In the genomic region with DNA sequence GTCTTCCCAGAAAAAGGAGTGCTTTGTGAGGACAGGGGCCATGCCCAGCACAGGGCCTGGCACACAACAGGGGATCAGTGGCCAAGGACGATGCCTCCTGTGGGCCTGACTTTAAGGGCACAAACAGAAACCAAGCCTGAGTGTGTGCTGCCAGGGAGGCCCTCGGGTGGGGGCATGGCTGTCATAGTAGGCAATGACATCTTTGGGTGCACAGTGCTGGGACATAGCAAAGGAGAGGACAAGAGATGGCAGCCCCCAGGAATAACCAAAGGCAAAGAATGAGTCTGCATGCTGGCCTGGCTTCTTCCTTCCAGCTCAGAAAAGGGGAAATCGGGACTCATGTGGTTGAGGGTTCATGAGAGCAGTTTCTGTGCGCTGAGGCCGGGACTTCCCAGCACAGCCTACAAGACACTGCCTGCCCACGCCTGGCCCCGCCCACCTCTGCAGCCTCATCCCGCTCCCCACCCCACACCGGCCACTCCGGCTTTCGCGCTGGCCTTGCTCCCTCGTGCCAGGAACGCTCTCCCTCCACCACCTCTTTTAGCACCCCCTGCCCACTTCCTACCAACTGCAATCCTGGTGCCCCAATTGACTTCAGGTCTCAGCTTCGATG, we compare ENCODE assay signal across 10 cellular contexts. TPM values are rescaled to one million over a fixed set of nuclear protein-coding genes. Genes with fewer than 3 reads are reported as not detected.
DNase-seq lines count a peak whose midpoint lies in the region; ATAC-seq, FAIRE-seq and TF ChIP-seq lines count a peak whose summit lies in the region.
"Had no signal": no experiment of that assay in that cellular context is flagged by ENCODE, and none has a peak within 500 bp of the region (broad histone marks: within the 10 kb centered on the region; RNA-seq: fewer than 3 reads in every experiment).

No MANE protein-coding gene starts in this region.

- H3K4me3 ChIP-seq in heart left ventricle (no peak overlapping the region), small intestine (ENCODE audit: low read depth in 1 of 2, low read length in 2 of 2) (no peak overlapping the region)
- H3K4me3 ChIP-seq: thoracic aorta had no signal

- no peak for FAIRE-seq in small intestine (lab: Jason Lieb, UNC)

- no peaks in the 10 kb centered on the region for H3K36me3 ChIP-seq in heart left ventricle
- no peaks in the 10 kb centered on the region for H3K36me3 ChIP-seq in small intestine (ENCODE audit: control insufficient read depth in 2 of 2, insufficient read depth in 2 of 2, low read length in 2 of 2)
- H3K36me3 ChIP-seq: thoracic aorta had no signal

- TF ChIP-seq POLR2A in heart left ventricle (IDR thresholded peaks at IDR 0.05), result no peak

- H3K9me3 ChIP-seq in heart left ventricle (no peaks in the 10 kb centered on the region), small intestine (ENCODE audit: control insufficient read depth, low read depth) (no peaks in the 10 kb centered on the region)
- H3K9me3 ChIP-seq: thoracic aorta had no signal

- ATAC-seq in GM21447 (IDR thresholded peaks at IDR 0.05; ENCODE audit: unreplicated experiment), result peak; percentile 70
- peak in 3 of 4 donors; percentile 66 to 80 (median 71) for ATAC-seq in heart left ventricle

- peaks cover 49 to 86% (median 77%) of the 10 kb centered on the region in 9 donors for H3K27me3 ChIP-seq in heart left ventricle
- peaks cover 12 to 49% of the 10 kb centered on the region in 2 donors for H3K27me3 ChIP-seq in small intestine (ENCODE audit: control insufficient read depth in 2 of 2, insufficient read depth in 2 of 2, low read length in 2 of 2)

- peak; percentile 29 for DNase-seq in GF-D8 (lab: John Stamatoyannopoulos, UW)
- DNase-seq in NOMO-1 treated with dmso at 0.1 percent for 144 hours (lab: John Stamatoyannopoulos, UW; ENCODE audit: unreplicated experiment), result peak; percentile 44
- DNase-seq in heart left ventricle, result peak; percentile 51 to 76 (median 56)
- DNase-seq in superior temporal gyrus (ENCODE audit: extremely low spot score), result peak; percentile 17
- no peak for DNase-seq in HK-2 (ENCODE audit: unreplicated experiment)
- no peak for DNase-seq in activated gamma-delta T cell (lab: John Stamatoyannopoulos, UW)
- DNase-seq in small intestine, result no peak

- intact Hi-C loops in heart left ventricle (cut with DNase I), result no loop called here

- H3K4me1 ChIP-seq in heart left ventricle, result peaks cover 0 to 37% (median 12%) of the 10 kb centered on the region in 12 donors
- peaks cover 0 to 2% of the 10 kb centered on the region in 2 donors for H3K4me1 ChIP-seq in small intestine (ENCODE audit: control insufficient read depth in 2 of 2, insufficient read depth in 1 of 2, low read depth in 1 of 2, low read length in 1 of 2)

- no peak overlapping the region for H3K27ac ChIP-seq in heart left ventricle
- H3K27ac ChIP-seq in small intestine (ENCODE audit: low read depth in 1 of 2, low read length in 1 of 2), result no peak overlapping the region

- WGBS in heart left ventricle, 4 donors, result 8 to 14% (median 11%) methylated on average over 11 to 15 of the region's 15 CpGs
- 4 to 7% (median 5%) methylated on average over 14 to 15 of the region's 15 CpGs for WGBS in small intestine, 3 donors

- TF ChIP-seq CTCF in heart left ventricle (IDR thresholded peaks at IDR 0.05), result no peak

RNA-seq across cellular contexts. Expression of a gene that starts 13.8 kb away (rescaled TPM):
- total RNA-seq in heart left ventricle, result 1 to 10 TPM in 1 of 9 donors, under 1 TPM in 4, not detected in 4; 0.20 to 1.3 (median 0.33) TPM
- polyA plus RNA-seq in heart left ventricle, result under 1 TPM in 1 of 2 donors, not detected in 1; 0.10 TPM
- not detected for polyA plus RNA-seq in small intestine
- total RNA-seq: lung microvascular endothelial cell, thoracic aorta had no signal

Comparison
In these comparisons a context has a peak if more than half of its experiments do, and no peak if none do; other contexts are left out.
1. DNase-seq: peak in GF-D8 (single experiment), NOMO-1 treated with dmso at 0.1 percent for 144 hours (single experiment), heart left ventricle (5 of 5) and superior temporal gyrus (single experiment); none in HK-2 (single experiment), activated gamma-delta T cell (single experiment) and small intestine (single experiment).